Comparison of ENCODE assay signal across 29 cellular contexts in the genomic region with DNA sequence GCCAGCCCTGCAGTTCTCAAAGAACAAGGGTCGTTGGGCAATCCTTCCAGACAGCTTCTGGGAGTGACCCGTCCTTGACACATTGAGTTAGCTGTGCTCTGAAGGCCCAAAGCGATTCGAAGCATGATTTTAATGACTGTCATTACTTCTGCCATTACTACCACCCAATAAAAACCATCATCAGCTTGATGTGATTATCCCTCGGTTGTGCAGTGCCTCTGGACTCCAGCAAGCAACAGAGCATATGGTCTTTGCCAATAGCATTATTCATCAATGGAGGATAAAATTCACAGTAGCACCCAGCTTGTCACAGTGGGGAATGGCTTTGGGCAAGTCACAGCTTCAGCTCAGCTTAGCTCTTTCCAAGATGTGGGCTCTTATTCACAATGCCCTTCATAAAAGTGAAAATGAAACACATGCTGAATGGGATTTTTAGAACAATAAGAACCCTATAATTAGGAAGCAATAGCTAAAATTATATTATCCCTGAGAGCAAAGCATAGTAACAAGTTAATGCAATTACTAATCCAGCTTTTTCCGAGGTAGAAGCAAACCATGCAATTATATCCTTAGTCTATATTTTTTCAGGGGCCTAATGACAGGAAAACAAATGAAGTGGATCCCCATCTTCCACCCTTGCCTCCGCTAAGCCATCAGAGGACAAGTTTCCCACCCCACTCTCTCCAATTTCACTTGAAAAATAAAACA.
DNase-seq lines count a peak whose midpoint lies in the region; ATAC-seq and TF ChIP-seq lines count a peak whose summit lies in the region.
"Had no signal": no experiment of that assay in that cellular context is flagged by ENCODE, and none has a peak within 500 bp of the region (broad histone marks: within the 10 kb centered on the region; RNA-seq: fewer than 3 reads in every experiment).

No MANE protein-coding gene starts in this region.

- no peak overlapping the region for H3K23ac ChIP-seq in H9 (ENCODE audit: insufficient read length, low read depth, low read length)

- H3K27me3 ChIP-seq in WERI-Rb-1 (ENCODE audit: insufficient read depth, low read depth, severe bottlenecking) = no peaks in the 10 kb centered on the region
- no peaks in the 10 kb centered on the region for H3K27me3 ChIP-seq in osteoblast (ENCODE audit: insufficient read depth, low read length)
- H3K27me3 ChIP-seq in H9 (ENCODE audit: insufficient read depth, low read length) = no peaks in the 10 kb centered on the region
- H3K27me3 ChIP-seq: body of pancreas, dorsolateral prefrontal cortex had no signal

- H3K9me3 ChIP-seq in WERI-Rb-1 (ENCODE audit: severe bottlenecking) (no peaks in the 10 kb centered on the region), osteoblast (ENCODE audit: low read depth, low read length) (no peaks in the 10 kb centered on the region), H9 (ENCODE audit: control insufficient read depth, low read depth, low read length) (no peaks in the 10 kb centered on the region)
- H3K9me3 ChIP-seq: body of pancreas had no signal

- H2AFZ ChIP-seq in osteoblast (ENCODE audit: low read length) (peak overlapping the region; percentile 47), H9 (ENCODE audit: low read length) (no peak overlapping the region)

- peak; percentile 9 for DNase-seq in NCI-H345 (lab: John Stamatoyannopoulos, UW)
- no peak for DNase-seq in NCI-H345 treated with DMSO at 0.1 percent for 48 hours (lab: John Stamatoyannopoulos, UW; ENCODE audit: unreplicated experiment)
- peak; percentile 87 for DNase-seq in NCI-H2227 (lab: John Stamatoyannopoulos, UW; ENCODE audit: unreplicated experiment)
- peak; percentile 36 for DNase-seq in WERI-Rb-1
- DNase-seq in osteoblast (ENCODE audit: insufficient read length, low spot score, missing footprints) = no peak
- no peak for DNase-seq in H9
- DNase-seq in NK-92 (lab: John Stamatoyannopoulos, UW; ENCODE audit: unreplicated experiment) = no peak
- DNase-seq: 8988T; activated CD4-positive, alpha-beta T cell treated with anti-CD3 and anti-CD28 coated beads, Interleukin-2, amount 10 ng/mL, durations not matched to agents 24 days and 14 days; activated gamma-delta T cell treated with Interleukin-2 at 50 U/mL for 16 hours; activated T-cell treated with anti-CD3 and anti-CD28 coated beads, Interleukin-2, amount 50 U/mL, for 24 hours; body of pancreas; CD4-positive, alpha-beta memory T cell; cerebellar nuclear complex; DMS153; dorsolateral prefrontal cortex; left ventricle myocardium superior; naive thymus-derived CD4-positive, alpha-beta T cell; NCI-H1436; NCI-H226; NK-92 treated with Interleukin-12 subunit alpha and Interleukin-12 subunit beta, amount 100 ng/mL, for 24 hours; occipital lobe; SHP77 treated with DMSO at 0.1 percent for 48 hours; SW 1271; T-helper 9 cell had no signal

- H2BK120ac ChIP-seq in H9 (ENCODE audit: low read depth, low read length, poor library complexity, severe bottlenecking) = no peak overlapping the region

- no peak overlapping the region for H3K9ac ChIP-seq in H9 (ENCODE audit: extremely low read depth, insufficient read length, low read length)

- no peak overlapping the region for H4K8ac ChIP-seq in H9 (replicated peaks; ENCODE audit: insufficient read length, low read depth, low read length)

- H3K4me1 Mint-ChIP-seq in H9 = peaks cover 4 to 7% of the 10 kb centered on the region in 2 experiments

- H4K20me1 ChIP-seq in osteoblast (ENCODE audit: insufficient read depth, low read length) = no peaks in the 10 kb centered on the region
- no peaks in the 10 kb centered on the region for H4K20me1 ChIP-seq in H9 (ENCODE audit: control insufficient read depth, insufficient read depth, insufficient read length)

- no peak for ATAC-seq in HG03159 (IDR thresholded peaks at IDR 0.05; ENCODE audit: unreplicated experiment)
- ATAC-seq: body of pancreas; left ventricle myocardium superior; naive thymus-derived CD4-positive, alpha-beta T cell had no signal

- no peaks in the 10 kb centered on the region for H3K9me3 Mint-ChIP-seq in H9
- H3K9me3 Mint-ChIP-seq: mesothelial cell of epicardium; stimulated activated naive CD8-positive, alpha-beta T cell treated with anti-CD3 and anti-CD28 coated beads, Interleukin-15, Interleukin-2, amounts not matched to agents 100 ng/mL and 50 ng/mL, for 24 hours had no signal

- H3K4me3 Mint-ChIP-seq in H9 = no peak overlapping the region
- H3K4me3 Mint-ChIP-seq: activated CD4-positive, alpha-beta T cell treated with anti-CD3 and anti-CD28 coated beads, Interleukin-2, amount 10 ng/mL, durations not matched to agents 24 days and 14 days; activated T-cell treated with anti-CD3 and anti-CD28 coated beads, Interleukin-2, amount 50 U/mL, for 24 hours; CD4-positive, alpha-beta memory T cell; mesothelial cell of epicardium; naive thymus-derived CD4-positive, alpha-beta T cell; stimulated activated naive CD8-positive, alpha-beta T cell treated with anti-CD3 and anti-CD28 coated beads, Interleukin-15, Interleukin-2, amounts not matched to agents 100 ng/mL and 50 ng/mL, for 24 hours had no signal

- no peak overlapping the region for H3K18ac ChIP-seq in H9 (ENCODE audit: insufficient read length, low read depth, low read length)

- H3K36me3 Mint-ChIP-seq in H9 (ENCODE audit: insufficient read depth in 1 of 3, low read depth in 3 of 3) = no peaks in the 10 kb centered on the region
- H3K36me3 Mint-ChIP-seq: CD4-positive, alpha-beta memory T cell; mesothelial cell of epicardium had no signal

- H3K79me1 ChIP-seq in H9 (ENCODE audit: insufficient read depth, low read depth, low read length, poor library complexity, severe bottlenecking) = no peaks in the 10 kb centered on the region

- no peaks in the 10 kb centered on the region for H3K79me2 ChIP-seq in osteoblast (ENCODE audit: insufficient read depth, low read length)
- H3K79me2 ChIP-seq in H9 (ENCODE audit: insufficient read depth, low read length) = no peaks in the 10 kb centered on the region

- H4K5ac ChIP-seq in H9 (ENCODE audit: insufficient read length, low read depth, low read length) = no peak overlapping the region

- H3K4me1 ChIP-seq in osteoblast (ENCODE audit: insufficient read depth, low read length) (peaks cover 28% of the 10 kb centered on the region), H9 (ENCODE audit: insufficient read depth, low read length) (peaks cover 2% of the 10 kb centered on the region; the same call in 1 of the 2 replicates)

- H3K4me2 ChIP-seq in osteoblast (ENCODE audit: insufficient read depth, low read length) (no peak overlapping the region), H9 (ENCODE audit: insufficient read depth, insufficient read length, low read length) (no peak overlapping the region)

- H3K27ac Mint-ChIP-seq in H9 = no peak overlapping the region
- H3K27ac Mint-ChIP-seq: activated CD4-positive, alpha-beta T cell treated with anti-CD3 and anti-CD28 coated beads, Interleukin-2, amount 10 ng/mL, durations not matched to agents 24 days and 14 days; activated T-cell treated with anti-CD3 and anti-CD28 coated beads, Interleukin-2, amount 50 U/mL, for 24 hours; CD4-positive, alpha-beta memory T cell; mesothelial cell of epicardium; stimulated activated naive CD8-positive, alpha-beta T cell treated with anti-CD3 and anti-CD28 coated beads, Interleukin-15, Interleukin-2, amounts not matched to agents 100 ng/mL and 50 ng/mL, for 24 hours had no signal

- H2BK12ac ChIP-seq in H9 (ENCODE audit: insufficient read length, low read depth, low read length) = no peak overlapping the region

- H3K14ac ChIP-seq in H9 (ENCODE audit: insufficient read depth, low read length) = no peak overlapping the region

- H4K91ac ChIP-seq in H9 (ENCODE audit: insufficient read length, low read depth, low read length) = no peak overlapping the region

- no peak overlapping the region for H3K27ac ChIP-seq in WERI-Rb-1
- H3K27ac ChIP-seq in osteoblast (ENCODE audit: low read depth, low read length) = no peak overlapping the region
- H3K27ac ChIP-seq in H9 (ENCODE audit: insufficient read length, low read depth, low read length) = no peak overlapping the region
- H3K27ac ChIP-seq: body of pancreas, dorsolateral prefrontal cortex, VCaP had no signal

- no peak overlapping the region for H2AK5ac ChIP-seq in H9 (ENCODE audit: insufficient read length, low read length)

- TF ChIP-seq CTCF in WERI-Rb-1 (IDR thresholded peaks at IDR 0.05; ENCODE audit: low read depth, low read length) = no peak
- no peak for TF ChIP-seq CTCF in osteoblast (IDR thresholded peaks at IDR 0.05; ENCODE audit: extremely low read depth, low read depth, low read length)
- TF ChIP-seq CTCF in H9 (conservative IDR thresholded peaks at IDR 0.05) = no peak

- H3K36me3 ChIP-seq in WERI-Rb-1 (no peaks in the 10 kb centered on the region), osteoblast (ENCODE audit: insufficient read depth, low read length) (no peaks in the 10 kb centered on the region)

- no peaks in the 10 kb centered on the region for H3K23me2 ChIP-seq in H9 (ENCODE audit: insufficient read length, low read depth, low read length, poor library complexity, severe bottlenecking)

- H3K4ac ChIP-seq in H9 (ENCODE audit: low read depth, low read length) = no peak overlapping the region

- no peak overlapping the region for H2BK20ac ChIP-seq in H9 (ENCODE audit: low read depth, low read length, poor library complexity, severe bottlenecking)

- no peak overlapping the region for H3T11ph ChIP-seq in H9 (ENCODE audit: low read length)

- WGBS in H9 (ENCODE audit: extremely low coverage, insufficient read length, low lambda C conversion rate) = no CpG with 5 or more reads among the region's 7 CpGs

- H2BK15ac ChIP-seq in H9 (ENCODE audit: low read depth, low read length) = no peak overlapping the region; the same call in 1 of the 2 replicates

- H3K56ac ChIP-seq in H9 (ENCODE audit: insufficient read length, low read depth, low read length) = no peak overlapping the region

- H3K27me3 Mint-ChIP-seq in H9 (ENCODE audit: low read depth) = no peaks in the 10 kb centered on the region
- H3K27me3 Mint-ChIP-seq: activated CD4-positive, alpha-beta T cell treated with anti-CD3 and anti-CD28 coated beads, Interleukin-2, amount 10 ng/mL, durations not matched to agents 24 days and 14 days; activated T-cell treated with anti-CD3 and anti-CD28 coated beads, Interleukin-2, amount 50 U/mL, for 24 hours; CD4-positive, alpha-beta memory T cell; naive thymus-derived CD4-positive, alpha-beta T cell; stimulated activated naive CD8-positive, alpha-beta T cell treated with anti-CD3 and anti-CD28 coated beads, Interleukin-15, Interleukin-2, amounts not matched to agents 100 ng/mL and 50 ng/mL, for 24 hours had no signal

- H3K4me3 ChIP-seq in WERI-Rb-1 (ENCODE audit: low read depth, low read length) (no peak overlapping the region), osteoblast (ENCODE audit: insufficient read depth, low read length) (no peak overlapping the region)
- H3K4me3 ChIP-seq: body of pancreas, dorsolateral prefrontal cortex had no signal

- no peak overlapping the region for H2BK5ac ChIP-seq in H9 (ENCODE audit: insufficient read length, low read length)

Comparison
In these comparisons a context has a peak if more than half of its experiments do, and no peak if none do; other contexts are left out.
1. DNase-seq: peak in NCI-H345 (single experiment), NCI-H2227 (single experiment) and WERI-Rb-1 (single experiment); none in NCI-H345 treated with DMSO at 0.1 percent for 48 hours (single experiment), osteoblast (single experiment), H9 (single experiment) and NK-92 (single experiment).